In genomic region chr2:66389651-66390131, GRCh38 we compare ENCODE assay signal across 1 cellular context.
TF ChIP-seq lines count a peak whose summit lies in the region.

No MANE protein-coding gene starts in this region.

TF ChIP-seq in H1, 55 proteins besides CTCF, POLR2A, EP300 and RAD21:
- TF ChIP-seq, protein P1, sequence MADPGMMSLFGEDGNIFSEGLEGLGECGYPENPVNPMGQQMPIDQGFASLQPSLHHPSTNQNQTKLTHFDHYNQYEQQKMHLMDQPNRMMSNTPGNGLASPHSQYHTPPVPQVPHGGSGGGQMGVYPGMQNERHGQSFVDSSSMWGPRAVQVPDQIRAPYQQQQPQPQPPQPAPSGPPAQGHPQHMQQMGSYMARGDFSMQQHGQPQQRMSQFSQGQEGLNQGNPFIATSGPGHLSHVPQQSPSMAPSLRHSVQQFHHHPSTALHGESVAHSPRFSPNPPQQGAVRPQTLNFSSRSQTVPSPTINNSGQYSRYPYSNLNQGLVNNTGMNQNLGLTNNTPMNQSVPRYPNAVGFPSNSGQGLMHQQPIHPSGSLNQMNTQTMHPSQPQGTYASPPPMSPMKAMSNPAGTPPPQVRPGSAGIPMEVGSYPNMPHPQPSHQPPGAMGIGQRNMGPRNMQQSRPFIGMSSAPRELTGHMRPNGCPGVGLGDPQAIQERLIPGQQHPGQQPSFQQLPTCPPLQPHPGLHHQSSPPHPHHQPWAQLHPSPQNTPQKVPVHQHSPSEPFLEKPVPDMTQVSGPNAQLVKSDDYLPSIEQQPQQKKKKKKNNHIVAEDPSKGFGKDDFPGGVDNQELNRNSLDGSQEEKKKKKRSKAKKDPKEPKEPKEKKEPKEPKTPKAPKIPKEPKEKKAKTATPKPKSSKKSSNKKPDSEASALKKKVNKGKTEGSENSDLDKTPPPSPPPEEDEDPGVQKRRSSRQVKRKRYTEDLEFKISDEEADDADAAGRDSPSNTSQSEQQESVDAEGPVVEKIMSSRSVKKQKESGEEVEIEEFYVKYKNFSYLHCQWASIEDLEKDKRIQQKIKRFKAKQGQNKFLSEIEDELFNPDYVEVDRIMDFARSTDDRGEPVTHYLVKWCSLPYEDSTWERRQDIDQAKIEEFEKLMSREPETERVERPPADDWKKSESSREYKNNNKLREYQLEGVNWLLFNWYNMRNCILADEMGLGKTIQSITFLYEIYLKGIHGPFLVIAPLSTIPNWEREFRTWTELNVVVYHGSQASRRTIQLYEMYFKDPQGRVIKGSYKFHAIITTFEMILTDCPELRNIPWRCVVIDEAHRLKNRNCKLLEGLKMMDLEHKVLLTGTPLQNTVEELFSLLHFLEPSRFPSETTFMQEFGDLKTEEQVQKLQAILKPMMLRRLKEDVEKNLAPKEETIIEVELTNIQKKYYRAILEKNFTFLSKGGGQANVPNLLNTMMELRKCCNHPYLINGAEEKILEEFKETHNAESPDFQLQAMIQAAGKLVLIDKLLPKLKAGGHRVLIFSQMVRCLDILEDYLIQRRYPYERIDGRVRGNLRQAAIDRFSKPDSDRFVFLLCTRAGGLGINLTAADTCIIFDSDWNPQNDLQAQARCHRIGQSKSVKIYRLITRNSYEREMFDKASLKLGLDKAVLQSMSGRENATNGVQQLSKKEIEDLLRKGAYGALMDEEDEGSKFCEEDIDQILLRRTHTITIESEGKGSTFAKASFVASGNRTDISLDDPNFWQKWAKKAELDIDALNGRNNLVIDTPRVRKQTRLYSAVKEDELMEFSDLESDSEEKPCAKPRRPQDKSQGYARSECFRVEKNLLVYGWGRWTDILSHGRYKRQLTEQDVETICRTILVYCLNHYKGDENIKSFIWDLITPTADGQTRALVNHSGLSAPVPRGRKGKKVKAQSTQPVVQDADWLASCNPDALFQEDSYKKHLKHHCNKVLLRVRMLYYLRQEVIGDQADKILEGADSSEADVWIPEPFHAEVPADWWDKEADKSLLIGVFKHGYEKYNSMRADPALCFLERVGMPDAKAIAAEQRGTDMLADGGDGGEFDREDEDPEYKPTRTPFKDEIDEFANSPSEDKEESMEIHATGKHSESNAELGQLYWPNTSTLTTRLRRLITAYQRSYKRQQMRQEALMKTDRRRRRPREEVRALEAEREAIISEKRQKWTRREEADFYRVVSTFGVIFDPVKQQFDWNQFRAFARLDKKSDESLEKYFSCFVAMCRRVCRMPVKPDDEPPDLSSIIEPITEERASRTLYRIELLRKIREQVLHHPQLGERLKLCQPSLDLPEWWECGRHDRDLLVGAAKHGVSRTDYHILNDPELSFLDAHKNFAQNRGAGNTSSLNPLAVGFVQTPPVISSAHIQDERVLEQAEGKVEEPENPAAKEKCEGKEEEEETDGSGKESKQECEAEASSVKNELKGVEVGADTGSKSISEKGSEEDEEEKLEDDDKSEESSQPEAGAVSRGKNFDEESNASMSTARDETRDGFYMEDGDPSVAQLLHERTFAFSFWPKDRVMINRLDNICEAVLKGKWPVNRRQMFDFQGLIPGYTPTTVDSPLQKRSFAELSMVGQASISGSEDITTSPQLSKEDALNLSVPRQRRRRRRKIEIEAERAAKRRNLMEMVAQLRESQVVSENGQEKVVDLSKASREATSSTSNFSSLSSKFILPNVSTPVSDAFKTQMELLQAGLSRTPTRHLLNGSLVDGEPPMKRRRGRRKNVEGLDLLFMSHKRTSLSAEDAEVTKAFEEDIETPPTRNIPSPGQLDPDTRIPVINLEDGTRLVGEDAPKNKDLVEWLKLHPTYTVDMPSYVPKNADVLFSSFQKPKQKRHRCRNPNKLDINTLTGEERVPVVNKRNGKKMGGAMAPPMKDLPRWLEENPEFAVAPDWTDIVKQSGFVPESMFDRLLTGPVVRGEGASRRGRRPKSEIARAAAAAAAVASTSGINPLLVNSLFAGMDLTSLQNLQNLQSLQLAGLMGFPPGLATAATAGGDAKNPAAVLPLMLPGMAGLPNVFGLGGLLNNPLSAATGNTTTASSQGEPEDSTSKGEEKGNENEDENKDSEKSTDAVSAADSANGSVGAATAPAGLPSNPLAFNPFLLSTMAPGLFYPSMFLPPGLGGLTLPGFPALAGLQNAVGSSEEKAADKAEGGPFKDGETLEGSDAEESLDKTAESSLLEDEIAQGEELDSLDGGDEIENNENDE (IDR thresholded peaks at IDR 0.05; ENCODE audit: insufficient replicate concordance, low read length), result no peak
- TF ChIP-seq EGR1 (IDR thresholded peaks at IDR 0.05; ENCODE audit: borderline replicate concordance, low read depth, low read length) (no peak), NRF1 (IDR thresholded peaks at IDR 0.05; ENCODE audit: low read depth, low read length) (no peak), RFX5 (IDR thresholded peaks at IDR 0.05; ENCODE audit: borderline replicate concordance, low read depth, low read length) (no peak), CTBP2 (IDR thresholded peaks at IDR 0.05; ENCODE audit: borderline replicate concordance, insufficient read depth, insufficient read length, low read length) (no peak), CBX8 (IDR thresholded peaks at IDR 0.05; ENCODE audit: borderline replicate concordance, low read depth, low read length) (no peak), FOSL1 (IDR thresholded peaks at IDR 0.05; ENCODE audit: insufficient read depth, low read depth, low read length) (no peak)
